18 cellular contexts compared by ENCODE assay signal in genomic region chr3:178714971-178715832, GRCh38.
DNase-seq lines count a peak whose midpoint lies in the region; ATAC-seq and TF ChIP-seq lines count a peak whose summit lies in the region.
"Had no signal": no experiment of that assay in that cellular context is flagged by ENCODE, and none has a peak within 500 bp of the region (broad histone marks: within the 10 kb centered on the region; RNA-seq: fewer than 3 reads in every experiment).

No MANE protein-coding gene starts in this region.

- ATAC-seq in HG02885 (IDR thresholded peaks at IDR 0.05; ENCODE audit: poor library complexity, unreplicated experiment) (peak; percentile 49), GM21360 (IDR thresholded peaks at IDR 0.05; ENCODE audit: unreplicated experiment) (no peak)
- ATAC-seq: upper lobe of right lung had no signal

- H3K9ac ChIP-seq in adipocyte (ENCODE audit: low read length), result peak overlapping the region; percentile 3

- intact Hi-C loops in adrenal gland (cut with DNase I), result no loop called here

- H3K4me1 ChIP-seq in adipocyte (ENCODE audit: control insufficient read depth, insufficient read depth, low read length) (peaks cover 41% of the 10 kb centered on the region), hepatocyte (ENCODE audit: insufficient read depth) (peaks cover 16% of the 10 kb centered on the region), adrenal gland (replicated peaks in 1 of 2) (no peaks in the 10 kb centered on the region)
- H3K4me1 ChIP-seq: spleen, upper lobe of right lung had no signal

- DNase-seq in GM10266 (ENCODE audit: extremely low spot score) (peak; percentile 38), adipocyte (ENCODE audit: low read depth) (peak; percentile 68), hepatocyte (ENCODE audit: low spot score) (no peak), GM03348 (ENCODE audit: low spot score) (no peak), adrenal gland (no peak)
- DNase-seq in central memory CD4-positive, alpha-beta T cell, result no peak
- DNase-seq: activated CD4-positive, CD25-positive, alpha-beta regulatory T cell treated with anti-CD3 and anti-CD28 coated beads, Interleukin-2, amount 50 U/mL, for 72 hours; activated CD8-positive, alpha-beta memory T cell treated with anti-CD3 and anti-CD28 coated beads, Interleukin-2, amount 50 U/mL, for 48 hours; activated naive CD4-positive, alpha-beta T cell treated with anti-CD3 and anti-CD28 coated beads, Interleukin-2, amount 10 ng/mL, durations not matched to agents 7 days and 5 days; mesendoderm; NCI-H526 treated with DMSO at 0.1 percent for 48 hours; occipital lobe; spleen; stimulated activated naive CD4-positive, alpha-beta T cell treated with Interleukin-2 at 50 U/mL for 16 hours; upper lobe of right lung had no signal

- no peaks in the 10 kb centered on the region for H4K20me1 ChIP-seq in hepatocyte (ENCODE audit: insufficient read depth, poor library complexity, severe bottlenecking)

- H3K36me3 ChIP-seq in adipocyte (ENCODE audit: control insufficient read depth, insufficient read depth, low read length, severe bottlenecking) (no peaks in the 10 kb centered on the region), hepatocyte (replicated peaks; ENCODE audit: insufficient read depth, low read depth) (no peaks in the 10 kb centered on the region), adrenal gland (replicated peaks in 1 of 2) (no peaks in the 10 kb centered on the region)
- H3K36me3 ChIP-seq: cardiac muscle cell, spleen, upper lobe of right lung had no signal

- H3K4me2 ChIP-seq in hepatocyte, result peak overlapping the region; percentile 33

- WGBS in hepatocyte (ENCODE audit: low lambda C conversion rate, missing lambda C conversion rate), result 66% methylated on average over 4 of the region's 4 CpGs
- WGBS in adrenal gland, 4 donors, result 65 to 73% (median 67%) methylated on average over 4 of the region's 4 CpGs

- peak overlapping the region; percentile 20 for H3K27ac ChIP-seq in hepatocyte
- no peak overlapping the region for H3K27ac ChIP-seq in adrenal gland
- H3K27ac ChIP-seq: cardiac muscle cell, spleen, upper lobe of right lung had no signal

- no peaks in the 10 kb centered on the region for H3K9me2 ChIP-seq in hepatocyte (replicated peaks; ENCODE audit: insufficient read depth)

- no peaks in the 10 kb centered on the region for H3K79me2 ChIP-seq in hepatocyte

- no peak for TF ChIP-seq POLR2A in adrenal gland (IDR thresholded peaks at IDR 0.05)

- H3K9me3 ChIP-seq in adipocyte (ENCODE audit: control insufficient read depth, low read length) (no peaks in the 10 kb centered on the region), hepatocyte (ENCODE audit: low read depth) (no peaks in the 10 kb centered on the region), adrenal gland (replicated peaks in 1 of 3) (no peaks in the 10 kb centered on the region)
- H3K9me3 ChIP-seq: spleen, upper lobe of right lung had no signal

- TF ChIP-seq CTCF in GM10266 (IDR thresholded peaks at IDR 0.05; ENCODE audit: control insufficient read depth, insufficient read depth, low read depth, missing control alignments), result no peak
- TF ChIP-seq CTCF in hepatocyte (IDR thresholded peaks at IDR 0.05; ENCODE audit: poor library complexity), result no peak
- TF ChIP-seq CTCF in adrenal gland (IDR thresholded peaks at IDR 0.05), result no peak

- H3K27me3 ChIP-seq in adipocyte (replicated peaks; ENCODE audit: control insufficient read depth, insufficient read depth, low read length), result no peaks in the 10 kb centered on the region
- no peaks in the 10 kb centered on the region for H3K27me3 ChIP-seq in hepatocyte
- H3K27me3 ChIP-seq in adrenal gland, result no peaks in the 10 kb centered on the region
- H3K27me3 ChIP-seq: cardiac muscle cell, spleen, upper lobe of right lung had no signal

- H3K4me3 ChIP-seq in adipocyte (ENCODE audit: low read length), result no peak overlapping the region
- no peak overlapping the region for H3K4me3 ChIP-seq in hepatocyte
- no peak overlapping the region for H3K4me3 ChIP-seq in adrenal gland
- H3K4me3 ChIP-seq: cardiac muscle cell, spleen, upper lobe of right lung had no signal

- H2AFZ ChIP-seq in hepatocyte, result no peak overlapping the region

Comparison
In these comparisons a context has a peak if more than half of its experiments do, and no peak if none do; other contexts are left out.
1. DNase-seq: peak in GM10266 (single experiment) and adipocyte (single experiment); none in hepatocyte (single experiment), central memory CD4-positive, alpha-beta T cell (single experiment), GM03348 (single experiment) and adrenal gland (0 of 7).